Comparison of ENCODE assay signal across 8 cellular contexts in genomic region chrX:19772306-19772705, GRCh38.
DNase-seq lines count a peak whose midpoint lies in the region; ATAC-seq, FAIRE-seq and TF ChIP-seq lines count a peak whose summit lies in the region.

No MANE protein-coding gene starts in this region.

- H3K27ac ChIP-seq in SK-N-SH (ENCODE audit: low read depth in 2 of 2, low read length in 1 of 2) (peak overlapping the region in 1 of 2 experiments; percentile 74; a peak in 2 of 4 replicates), spleen (peak overlapping the region in 7 of 8 donors; percentile 63 to 78 (median 72))

- ATAC-seq in HG02763 (IDR thresholded peaks at IDR 0.05; ENCODE audit: unreplicated experiment), result no peak

- no peaks in the 10 kb centered on the region for H4K20me1 ChIP-seq in SK-N-SH (ENCODE audit: insufficient read depth)

- H3K27me3 ChIP-seq in SK-N-SH (ENCODE audit: insufficient read depth) (no peaks in the 10 kb centered on the region; the same call in 1 of the 2 replicates), spleen (replicated peaks in 1 of 7) (no peaks in the 10 kb centered on the region)

- no peaks in the 10 kb centered on the region for H3K9me2 ChIP-seq in SK-N-SH

- no peak for TF ChIP-seq EP300 in SK-N-SH (IDR thresholded peaks at IDR 0.05; ENCODE audit: borderline replicate concordance in 1 of 2, low read depth in 1 of 2, low read length in 1 of 2)

- WGBS in SK-N-SH (ENCODE audit: low lambda C conversion rate), result 15% methylated on average over 4 of the region's 4 CpGs
- WGBS in spleen, 5 donors, result 10 to 25% (median 14%) methylated on average over 4 of the region's 4 CpGs

- H3K4me3 ChIP-seq in SK-N-SH (ENCODE audit: low read depth in 2 of 2, low read length in 1 of 2) (no peak overlapping the region), fibroblast of pulmonary artery (replicated peaks; ENCODE audit: low read depth, low read length) (no peak overlapping the region), spleen (no peak overlapping the region)

- TF ChIP-seq CTCF in SK-N-SH (IDR thresholded peaks at IDR 0.05) (no peak), fibroblast of pulmonary artery (IDR thresholded peaks at IDR 0.05; ENCODE audit: low read length, missing control alignments) (no peak), spleen (IDR thresholded peaks at IDR 0.05 in 8 of 11, conservative IDR thresholded peaks at IDR 0.05 in 3 of 11) (no peak)

- peak overlapping the region; percentile 65 for H3K4me2 ChIP-seq in SK-N-SH

- CTCF ChIA-PET in SK-N-SH (lab: Yijun Ruan, JAX), result interaction anchor here (0.7 kb wide), 1 partner anchor 146 kb away, joined by 3 read pairs; no protein-coding TSS in a partner anchor

- POLR2A ChIA-PET in SK-N-SH (lab: Yijun Ruan, JAX), result interaction anchor here (0.6 kb wide), 1 partner anchor 176 kb away, joined by 4 read pairs; no protein-coding TSS in a partner anchor

- H3K9me3 ChIP-seq in SK-N-SH, result no peaks in the 10 kb centered on the region
- H3K9me3 ChIP-seq in spleen, result no peaks in the 10 kb centered on the region

- H3K9ac ChIP-seq in SK-N-SH, result peak overlapping the region; percentile 37; the same call in 1 of the 2 replicates

- peak; percentile 88 for FAIRE-seq in GM19239 (lab: Jason Lieb, UNC)

- H3K36me3 ChIP-seq in SK-N-SH (replicated peaks in 1 of 2; ENCODE audit: control insufficient read depth in 1 of 2, insufficient read depth in 2 of 2, low read length in 1 of 2) (no peaks in the 10 kb centered on the region), spleen (no peaks in the 10 kb centered on the region)

- H3K79me2 ChIP-seq in SK-N-SH (ENCODE audit: insufficient read depth), result no peaks in the 10 kb centered on the region

- H3F3A ChIP-seq in SK-N-SH (replicated peaks; ENCODE audit: insufficient read depth), result no peaks in the 10 kb centered on the region

- H2AFZ ChIP-seq in SK-N-SH (ENCODE audit: low read depth), result peak overlapping the region; percentile 66

- TF ChIP-seq POLR2A in spleen (IDR thresholded peaks at IDR 0.05), result no peak

- no peak for DNase-seq in GM19239 (ENCODE audit: insufficient read length, low spot score)
- DNase-seq in SK-N-SH, result no peak
- DNase-seq in fibroblast of pulmonary artery (ENCODE audit: low read depth), result peak; percentile 49
- no peak for DNase-seq in spleen
- DNase-seq in NCI-H1436 treated with DMSO at 0.1 percent for 48 hours (lab: John Stamatoyannopoulos, UW), result no peak
- DNase-seq in DMS 273 (lab: John Stamatoyannopoulos, UW; ENCODE audit: unreplicated experiment), result no peak
- DNase-seq in T-helper 9 cell, result no peak

- intact Hi-C loops in spleen (cut with DNase I; ENCODE audit: low total_unique reads), result no loop called here

- H3K4me1 ChIP-seq in SK-N-SH (ENCODE audit: control insufficient read depth in 1 of 2, insufficient read depth in 2 of 2, low read depth in 1 of 2, low read length in 1 of 2) (peaks cover 0 to 10% of the 10 kb centered on the region in 2 experiments; a peak in 2 of 4 replicates), spleen (peaks cover 16 to 83% (median 41%) of the 10 kb centered on the region in 6 donors)

- no peak for TF ChIP-seq RAD21 in SK-N-SH (IDR thresholded peaks at IDR 0.05; ENCODE audit: low read length)

TF ChIP-seq in SK-N-SH, 30 proteins besides CTCF, POLR2A, EP300 and RAD21:
- TF ChIP-seq RFX5 (IDR thresholded peaks at IDR 0.05; ENCODE audit: low read length), result no peak
- TF ChIP-seq PBX3 (IDR thresholded peaks at IDR 0.05), result no peak
- TF ChIP-seq MXI1 (IDR thresholded peaks at IDR 0.05; ENCODE audit: low read depth, low read length), result no peak
- no peak for TF ChIP-seq FOXM1 (IDR thresholded peaks at IDR 0.05; ENCODE audit: low read depth)
- no peak for TF ChIP-seq JUND (IDR thresholded peaks at IDR 0.05)
- no peak for TF ChIP-seq TEAD4 (IDR thresholded peaks at IDR 0.05; ENCODE audit: borderline replicate concordance, insufficient read depth)
- TF ChIP-seq MEF2A (IDR thresholded peaks at IDR 0.05; ENCODE audit: borderline replicate concordance, low read depth), result no peak
- no peak for TF ChIP-seq RCOR1 (IDR thresholded peaks at IDR 0.05; ENCODE audit: low read length)
- TF ChIP-seq FOSL2 (IDR thresholded peaks at IDR 0.05; ENCODE audit: borderline replicate concordance, low read depth), result no peak
- no peak for TF ChIP-seq RXRA (IDR thresholded peaks at IDR 0.05; ENCODE audit: borderline replicate concordance, low read depth)
- TF ChIP-seq POLR2AphosphoS5 (IDR thresholded peaks at IDR 0.05; ENCODE audit: low read depth, low read length), result no peak
TF ChIP-seq in SK-N-SH: peak in this region for 0.
